ENCODE assay signal across 28 cellular contexts in the genomic region with DNA sequence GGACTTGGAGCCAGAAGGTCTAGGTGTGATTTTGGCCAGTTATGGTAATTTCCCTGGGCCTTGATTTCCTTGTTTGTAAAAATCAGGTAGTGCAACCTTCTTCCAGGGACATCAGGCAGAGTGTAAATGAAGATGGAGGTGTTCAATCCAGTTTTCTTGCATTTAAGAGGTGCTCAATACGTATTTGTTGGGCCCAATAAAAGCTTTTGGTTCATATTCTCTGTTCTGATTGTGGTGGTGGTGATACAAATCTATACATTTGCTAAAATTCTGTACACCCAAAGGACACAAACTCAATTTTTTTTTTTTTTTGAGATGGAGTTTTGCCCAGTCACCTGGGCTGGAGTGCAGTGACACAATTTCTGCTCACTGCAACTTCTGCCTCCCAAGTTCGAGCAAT. TPM values are rescaled to one million over a fixed set of nuclear protein-coding genes. Genes with fewer than 3 reads are reported as not detected.
"Had no signal": no experiment of that assay in that cellular context is flagged by ENCODE, and none has a peak within 500 bp of the region (broad histone marks: within the 10 kb centered on the region; RNA-seq: fewer than 3 reads in every experiment).

No MANE protein-coding gene starts in this region.

- DNase-seq: activated CD4-positive, alpha-beta memory T cell treated with anti-CD3 and anti-CD28 coated beads for 36 hours; activated CD4-positive, alpha-beta T cell treated with anti-CD3 and anti-CD28 coated beads for 48 hours; activated effector memory CD4-positive, alpha-beta T cell treated with Interleukin-2 at 50 U/mL for 16 hours; activated naive CD4-positive, alpha-beta T cell treated with anti-CD3 and anti-CD28 coated beads for 36 hours; activated naive CD8-positive, alpha-beta T cell treated with anti-CD3 and anti-CD28 coated beads, Interleukin-2, amount 10 ng/mL, durations not matched to agents 7 days and 5 days; activated T-cell treated with anti-CD3 and anti-CD28 coated beads, Interleukin-2, amount 50 U/mL, for 48 hours; amniotic stem cell; dorsolateral prefrontal cortex; effector memory CD8-positive, alpha-beta T cell; hippocampal formation; natural killer cell; stimulated activated CD4-positive, alpha-beta T cell treated with anti-CD3 and anti-CD28 coated beads, Interleukin-12 subunit alpha, Interleukin-12 subunit beta, amount 100 ng/mL, for 4 hours; stimulated activated CD4-positive, alpha-beta T cell treated with anti-CD3 and anti-CD28 coated beads, Interleukin-4, amount 100 ng/mL, for 4 hours; stomach; T-helper 9 cell; transverse colon had no signal

- H2AFZ ChIP-seq: parathyroid adenoma had no signal

- H3K4me3 Mint-ChIP-seq: activated CD4-positive, alpha-beta memory T cell treated with anti-CD3 and anti-CD28 coated beads for 36 hours; activated naive CD4-positive, alpha-beta T cell treated with anti-CD3 and anti-CD28 coated beads for 36 hours; activated naive CD8-positive, alpha-beta T cell treated with anti-CD3 and anti-CD28 coated beads, Interleukin-2, amount 10 ng/mL, durations not matched to agents 7 days and 5 days; central memory CD8-positive, alpha-beta T cell; effector memory CD8-positive, alpha-beta T cell; mesothelial cell of epicardium; natural killer cell had no signal

- H3K4me3 ChIP-seq: breast epithelium, dorsolateral prefrontal cortex, esophagus muscularis mucosa, left ventricle myocardium inferior, stomach, transverse colon had no signal

- H3K79me2 ChIP-seq: parathyroid adenoma had no signal

- H3K36me3 Mint-ChIP-seq: activated CD4-positive, alpha-beta memory T cell treated with anti-CD3 and anti-CD28 coated beads for 36 hours; mesothelial cell of epicardium; natural killer cell had no signal

- H3K4me1 ChIP-seq: breast epithelium, parathyroid adenoma had no signal

- H3K9me3 ChIP-seq: breast epithelium, esophagus muscularis mucosa, left ventricle myocardium inferior, stomach, transverse colon had no signal

- H3K4me1 Mint-ChIP-seq: mesothelial cell of epicardium had no signal

- H3K27me3 ChIP-seq: breast epithelium, dorsolateral prefrontal cortex, esophagus muscularis mucosa, stomach, transverse colon had no signal

- H3K27me3 Mint-ChIP-seq: activated CD4-positive, alpha-beta memory T cell treated with anti-CD3 and anti-CD28 coated beads for 36 hours; central memory CD8-positive, alpha-beta T cell; effector memory CD8-positive, alpha-beta T cell had no signal

- H3K9ac ChIP-seq: parathyroid adenoma had no signal

- H3K27ac Mint-ChIP-seq: activated CD4-positive, alpha-beta memory T cell treated with anti-CD3 and anti-CD28 coated beads for 36 hours; activated naive CD4-positive, alpha-beta T cell treated with anti-CD3 and anti-CD28 coated beads for 36 hours; activated naive CD8-positive, alpha-beta T cell treated with anti-CD3 and anti-CD28 coated beads, Interleukin-2, amount 10 ng/mL, durations not matched to agents 7 days and 5 days; mesothelial cell of epicardium; natural killer cell had no signal

- ATAC-seq: effector memory CD8-positive, alpha-beta T cell; natural killer cell; right cardiac atrium had no signal

- H3K36me3 ChIP-seq: breast epithelium, left ventricle myocardium inferior, stomach, transverse colon had no signal

- H3K9me3 Mint-ChIP-seq: activated CD4-positive, alpha-beta memory T cell treated with anti-CD3 and anti-CD28 coated beads for 36 hours; activated naive CD4-positive, alpha-beta T cell treated with anti-CD3 and anti-CD28 coated beads for 36 hours; activated naive CD8-positive, alpha-beta T cell treated with anti-CD3 and anti-CD28 coated beads, Interleukin-2, amount 10 ng/mL, durations not matched to agents 7 days and 5 days; central memory CD8-positive, alpha-beta T cell; effector memory CD8-positive, alpha-beta T cell; mesothelial cell of epicardium; natural killer cell had no signal

- H3K27ac ChIP-seq: breast epithelium, dorsolateral prefrontal cortex, esophagus muscularis mucosa, left ventricle myocardium inferior, parathyroid adenoma, stomach, transverse colon had no signal

RNA-seq across cellular contexts. Expression of a gene that starts 6.0 kb away (rescaled TPM):
- total RNA-seq: lung microvascular endothelial cell, mesothelial cell of epicardium, temporal lobe had no signal

RNA-seq across cellular contexts. Expression of a gene that starts 7.5 kb away (rescaled TPM):
- total RNA-seq: activated naive CD4-positive, alpha-beta T cell treated with anti-CD3 and anti-CD28 coated beads for 36 hours; activated naive CD8-positive, alpha-beta T cell treated with anti-CD3 and anti-CD28 coated beads, Interleukin-2, amount 10 ng/mL, durations not matched to agents 7 days and 5 days; breast epithelium; endothelial cell of umbilical vein; esophagus muscularis mucosa; frontal cortex; left ventricle myocardium inferior; lung microvascular endothelial cell; mesothelial cell of epicardium; natural killer cell; pulmonary artery endothelial cell; right cardiac atrium; stomach; temporal lobe; transverse colon had no signal

RNA-seq across cellular contexts. Expression of a gene that starts 15.1 kb away (rescaled TPM):
- total RNA-seq: activated CD4-positive, alpha-beta memory T cell treated with anti-CD3 and anti-CD28 coated beads for 36 hours; activated naive CD4-positive, alpha-beta T cell treated with anti-CD3 and anti-CD28 coated beads for 36 hours; activated naive CD8-positive, alpha-beta T cell treated with anti-CD3 and anti-CD28 coated beads, Interleukin-2, amount 10 ng/mL, durations not matched to agents 7 days and 5 days; breast epithelium; dorsolateral prefrontal cortex; endothelial cell of umbilical vein; esophagus muscularis mucosa; frontal cortex; left ventricle myocardium inferior; lung microvascular endothelial cell; mesothelial cell of epicardium; natural killer cell; pulmonary artery endothelial cell; right cardiac atrium; stomach; temporal lobe; transverse colon had no signal

RNA-seq across cellular contexts. Expression of a gene that starts 29.8 kb away (rescaled TPM):
- total RNA-seq: activated CD4-positive, alpha-beta memory T cell treated with anti-CD3 and anti-CD28 coated beads for 36 hours; activated naive CD4-positive, alpha-beta T cell treated with anti-CD3 and anti-CD28 coated beads for 36 hours; activated naive CD8-positive, alpha-beta T cell treated with anti-CD3 and anti-CD28 coated beads, Interleukin-2, amount 10 ng/mL, durations not matched to agents 7 days and 5 days; breast epithelium; dorsolateral prefrontal cortex; endothelial cell of umbilical vein; esophagus muscularis mucosa; frontal cortex; left ventricle myocardium inferior; lung microvascular endothelial cell; mesothelial cell of epicardium; natural killer cell; pulmonary artery endothelial cell; right cardiac atrium; stomach; temporal lobe; transverse colon had no signal

RNA-seq across cellular contexts. Expression of a gene that starts 44.4 kb away (rescaled TPM):
- total RNA-seq: activated CD4-positive, alpha-beta memory T cell treated with anti-CD3 and anti-CD28 coated beads for 36 hours; activated naive CD4-positive, alpha-beta T cell treated with anti-CD3 and anti-CD28 coated beads for 36 hours; activated naive CD8-positive, alpha-beta T cell treated with anti-CD3 and anti-CD28 coated beads, Interleukin-2, amount 10 ng/mL, durations not matched to agents 7 days and 5 days; breast epithelium; dorsolateral prefrontal cortex; endothelial cell of umbilical vein; esophagus muscularis mucosa; frontal cortex; left ventricle myocardium inferior; lung microvascular endothelial cell; mesothelial cell of epicardium; natural killer cell; pulmonary artery endothelial cell; right cardiac atrium; stomach; temporal lobe; transverse colon had no signal
